In genomic region chr5:6705088-6705487, GRCh38 we compare ENCODE assay signal across 9 cellular contexts. TPM values are rescaled to one million over a fixed set of nuclear protein-coding genes. Genes with fewer than 3 reads are reported as not detected.
DNase-seq lines count a peak whose midpoint lies in the region; ATAC-seq, FAIRE-seq and TF ChIP-seq lines count a peak whose summit lies in the region.
"Had no signal": no experiment of that assay in that cellular context is flagged by ENCODE, and none has a peak within 500 bp of the region (broad histone marks: within the 10 kb centered on the region; RNA-seq: fewer than 3 reads in every experiment).

No MANE protein-coding gene starts in this region.

- H3K36me3 Mint-ChIP-seq in activated T-cell treated with anti-CD3 and anti-CD28 coated beads, Interleukin-2, amount 50 U/mL, for 72 hours (ENCODE audit: insufficient read depth in 2 of 2) = no peaks in the 10 kb centered on the region

- no TSS peak for BruUV-seq in HepG2 (replicated peaks; lab: Mats Ljungman, UMichigan)

- no peaks in the 10 kb centered on the region for H3K27me3 ChIP-seq in upper lobe of left lung
- H3K27me3 ChIP-seq in HepG2 (ENCODE audit: control insufficient read depth in 1 of 2, insufficient read depth in 2 of 2, low read length in 2 of 2) = peaks cover 0 to 41% of the 10 kb centered on the region in 2 experiments; a peak in 4 of 5 replicates

- no peak overlapping the region for H3K9ac ChIP-seq in HepG2 (ENCODE audit: insufficient read depth, low read depth, low read length)

- 62 to 75% methylated on average over 6 of the region's 6 CpGs for WGBS in upper lobe of left lung, 2 donors
- WGBS in HepG2 (ENCODE audit: low lambda C conversion rate) = 53% methylated on average over 6 of the region's 6 CpGs

- intact Hi-C loops in HepG2 (cut with micrococcal nuclease; ENCODE audit: unreplicated experiment) = no loop called here

- H3K4me2 ChIP-seq in HepG2 (ENCODE audit: low read depth, low read length) = no peak overlapping the region

- no peaks in the 10 kb centered on the region for H3K79me2 ChIP-seq in HepG2 (ENCODE audit: insufficient read depth, low read length)

- no peaks in the 10 kb centered on the region for H3K9me3 Mint-ChIP-seq in activated T-cell treated with anti-CD3 and anti-CD28 coated beads, Interleukin-2, amount 50 U/mL, for 72 hours

- ATAC-seq in activated T-cell treated with anti-CD3 and anti-CD28 coated beads, Interleukin-2, amount 50 U/mL, for 72 hours (replicated peaks in 1 of 2) = peak; percentile 60 to 68
- ATAC-seq in HG03378 (IDR thresholded peaks at IDR 0.05; ENCODE audit: unreplicated experiment) (peak; percentile 75), upper lobe of left lung (ENCODE audit: low FRiP score in 2 of 2) (no peak), HepG2 (no peak)

- no peak for TF ChIP-seq CTCF in coronary artery (IDR thresholded peaks at IDR 0.05)
- no peak for TF ChIP-seq CTCF in upper lobe of left lung (IDR thresholded peaks at IDR 0.05)
- TF ChIP-seq CTCF in HepG2 (CRISPR knock-in tag; IDR thresholded peaks at IDR 0.05) = no peak

- no peak overlapping the region for H2AFZ ChIP-seq in HepG2 (ENCODE audit: low read length)

- no peaks in the 10 kb centered on the region for H3K36me3 ChIP-seq in upper lobe of left lung
- no peaks in the 10 kb centered on the region for H3K36me3 ChIP-seq in HepG2 (replicated peaks in 1 of 2; ENCODE audit: control insufficient read depth in 1 of 2, insufficient read depth in 2 of 2, low read length in 2 of 2)
- H3K36me3 ChIP-seq: neutrophil had no signal

- TF ChIP-seq RAD21 in HepG2 (CRISPR knock-in tag; IDR thresholded peaks at IDR 0.05) = no peak

- H4K20me1 ChIP-seq in HepG2 (ENCODE audit: insufficient read depth, low read length) = no peaks in the 10 kb centered on the region

- no peak overlapping the region for H3K4me3 ChIP-seq in coronary artery
- no peak overlapping the region for H3K4me3 ChIP-seq in upper lobe of left lung
- H3K4me3 ChIP-seq in HepG2 (replicated peaks in 1 of 3; ENCODE audit: insufficient read depth in 1 of 3, low read depth in 2 of 3, low read length in 3 of 3) = no peak overlapping the region

- in situ Hi-C loops in HepG2 (cut with HindIII; ENCODE audit: extremely low pct_ligation_motif_present, low pct_unique_long_range_greater_than_20kb) = no loop called here

- CTCF ChIA-PET in HepG2 (lab: Yijun Ruan, JAX; ENCODE audit: low intra/inter-chr PET ratio, low total read pairs) = no interaction called here

- no peak for TF ChIP-seq POLR2A in upper lobe of left lung (IDR thresholded peaks at IDR 0.05)
- no peak for TF ChIP-seq POLR2A in HepG2 (IDR thresholded peaks at IDR 0.05; ENCODE audit: insufficient read depth in 1 of 2, low read depth in 2 of 2, low read length in 2 of 2)

- H3K4me3 Mint-ChIP-seq in activated T-cell treated with anti-CD3 and anti-CD28 coated beads, Interleukin-2, amount 50 U/mL, for 72 hours = no peak overlapping the region

- H3K27me3 Mint-ChIP-seq in activated T-cell treated with anti-CD3 and anti-CD28 coated beads, Interleukin-2, amount 50 U/mL, for 72 hours (ENCODE audit: low read depth) = peaks cover 11% of the 10 kb centered on the region

- peaks cover 17% of the 10 kb centered on the region for H3K4me1 Mint-ChIP-seq in activated T-cell treated with anti-CD3 and anti-CD28 coated beads, Interleukin-2, amount 50 U/mL, for 72 hours (ENCODE audit: low read depth)

- H3K27ac Mint-ChIP-seq in activated T-cell treated with anti-CD3 and anti-CD28 coated beads, Interleukin-2, amount 50 U/mL, for 72 hours = no peak overlapping the region

- H3K4me1 ChIP-seq in upper lobe of left lung = peaks cover 11 to 19% (median 13%) of the 10 kb centered on the region in 4 donors
- peaks cover 8% of the 10 kb centered on the region for H3K4me1 ChIP-seq in HepG2 (ENCODE audit: insufficient read depth, low read length)

- POLR2A ChIA-PET in HepG2 (lab: Yijun Ruan, JAX) = no interaction called here

- H3K9me3 ChIP-seq in upper lobe of left lung (no peaks in the 10 kb centered on the region), HepG2 (ENCODE audit: low read length) (no peaks in the 10 kb centered on the region)
- H3K9me3 ChIP-seq: neutrophil had no signal

- H3K27ac ChIP-seq in coronary artery = peak overlapping the region; percentile 61 to 87
- peak overlapping the region; percentile 62 to 87 (median 69) for H3K27ac ChIP-seq in upper lobe of left lung
- no peak overlapping the region for H3K27ac ChIP-seq in HepG2 (ENCODE audit: extremely low read length, insufficient read depth, low read length)

- no peak for TF ChIP-seq EP300 in upper lobe of left lung (IDR thresholded peaks at IDR 0.05)
- TF ChIP-seq EP300 in HepG2 (IDR thresholded peaks at IDR 0.05; ENCODE audit: low read depth in 2 of 2, low read length in 2 of 2) = no peak
- no peak for TF ChIP-seq EP300 in HepG2 (CRISPR knock-in tag; IDR thresholded peaks at IDR 0.05; ENCODE audit: borderline replicate concordance)

- DNase-seq in activated T-cell treated with anti-CD3 and anti-CD28 coated beads, Interleukin-2, amount 50 U/mL, for 72 hours = no peak
- DNase-seq in activated T-cell treated with anti-CD3 and anti-CD28 coated beads for 4 hours (no peak), coronary artery (ENCODE audit: low spot score) (no peak), upper lobe of left lung (no peak), DMS53 (lab: John Stamatoyannopoulos, UW) (no peak), HepG2 (ENCODE audit: low spot score) (no peak)
- DNase-seq in activated CD8-positive, alpha-beta memory T cell treated with anti-CD3 and anti-CD28 coated beads, Interleukin-2, amount 50 U/mL, for 4 hours = no peak

- no peak for FAIRE-seq in HepG2 (lab: Jason Lieb, UNC)

TF ChIP-seq in HepG2, 621 proteins besides CTCF, POLR2A, EP300 and RAD21 (continues in another document):
- TF ChIP-seq SOX5 (CRISPR knock-in tag; IDR thresholded peaks at IDR 0.05; ENCODE audit: borderline replicate concordance) (no peak), KDM1A (CRISPR knock-in tag; IDR thresholded peaks at IDR 0.05) (no peak), ZNF253 (CRISPR knock-in tag; IDR thresholded peaks at IDR 0.05; ENCODE audit: borderline replicate concordance) (no peak), EHMT2 (IDR thresholded peaks at IDR 0.05; ENCODE audit: borderline replicate concordance, low read depth, low read length) (no peak), NRL (CRISPR knock-in tag; IDR thresholded peaks at IDR 0.05; ENCODE audit: borderline replicate concordance) (no peak), ZNF687 (CRISPR knock-in tag; IDR thresholded peaks at IDR 0.05) (no peak), IKZF1 (IDR thresholded peaks at IDR 0.05) (no peak), ZNF619 (CRISPR knock-in tag; IDR thresholded peaks at IDR 0.05) (no peak), TCF7 (IDR thresholded peaks at IDR 0.05; ENCODE audit: low read depth) (no peak)

RNA-seq across cellular contexts. Expression of gene TENT4A, which starts 8.1 kb away (rescaled TPM):
- 10 to 100 TPM; 45.0 to 49.8 TPM for total RNA-seq in activated T-cell treated with anti-CD3 and anti-CD28 coated beads, Interleukin-2, amount 50 U/mL, for 72 hours
- total RNA-seq in upper lobe of left lung (10 to 100 TPM; 19.7 to 44.0 (median 27.3) TPM), HepG2 (2016; rRNA removed; fragmentation: Illumina TruSeq; extraction: Trizol) (7.7 and 13.3 TPM in 2 replicates)
- 16.7 and 22.2 TPM in 2 replicates for total RNA-seq in HepG2 (2016; cell fraction: cytosol; rRNA removed; fragmentation: Illumina TruSeq; extraction: Trizol; ENCODE audit: low read depth)
- 6.3 and 11.6 TPM in 2 replicates for total RNA-seq in HepG2 (2016; cell fraction: insoluble cytoplasmic fraction; rRNA removed; fragmentation: Illumina TruSeq; extraction: Trizol)
- total RNA-seq in HepG2 (2016; cell fraction: membrane; rRNA removed; fragmentation: Illumina TruSeq; extraction: Trizol) = 9.3 and 11.2 TPM in 2 replicates
- total RNA-seq in HepG2 (2016; cell fraction: nucleus; rRNA removed; fragmentation: Illumina TruSeq; extraction: Trizol) = 36.2 and 43.2 TPM in 2 replicates
- polyA plus RNA-seq in HepG2 (2011; rRNA removed) = 6.0 and 6.3 TPM in 2 replicates
- 3.2 TPM in 2 replicates for polyA plus RNA-seq in HepG2 (2011; cell fraction: cytosol; rRNA removed)
- polyA plus RNA-seq in HepG2 (2011; cell fraction: nucleus; rRNA removed) = 38.9 and 57.3 TPM in 2 replicates
- 17.0 and 17.9 TPM in 2 replicates for polyA plus RNA-seq in HepG2 (2012)
- 0.76 and 1.1 TPM in 2 replicates for polyA plus RNA-seq in HepG2 (2016; cell fraction: cytosol; fragmentation: Illumina TruSeq; extraction: Trizol; ENCODE audit: low read depth)
- polyA plus RNA-seq in HepG2 (2016; cell fraction: insoluble cytoplasmic fraction; fragmentation: Illumina TruSeq; extraction: Trizol; ENCODE audit: low read depth) = 7.6 and 11.0 TPM in 2 replicates
- 3.0 TPM in 2 replicates for polyA plus RNA-seq in HepG2 (2016; cell fraction: membrane; fragmentation: Illumina TruSeq; extraction: Trizol; ENCODE audit: low read depth)
- polyA plus RNA-seq in HepG2 (2016; cell fraction: nucleus; fragmentation: Illumina TruSeq; extraction: Trizol; ENCODE audit: insufficient read depth, low read depth) = 55.5 and 57.3 TPM in 2 replicates
- 15.3 and 47.0 TPM in 2 replicates for polyA minus RNA-seq in HepG2 (2011; rRNA and poly(A)+ RNA removed; ENCODE audit: low replicate concordance)
- 5.4 and 6.3 TPM in 2 replicates for polyA minus RNA-seq in HepG2 (2011; cell fraction: cytosol; rRNA and poly(A)+ RNA removed)
- 44.4 and 60.9 TPM in 2 replicates for polyA minus RNA-seq in HepG2 (2011; cell fraction: nucleus; rRNA and poly(A)+ RNA removed)

Comparison
In these comparisons a context has a peak if more than half of its experiments do, and no peak if none do; other contexts are left out.
1. ATAC-seq: peak in activated T-cell treated with anti-CD3 and anti-CD28 coated beads, Interleukin-2, amount 50 U/mL, for 72 hours (2 of 2) and HG03378 (single experiment); none in upper lobe of left lung (0 of 2) and HepG2 (single experiment).